18 cellular contexts compared by ENCODE assay signal in the genomic region with DNA sequence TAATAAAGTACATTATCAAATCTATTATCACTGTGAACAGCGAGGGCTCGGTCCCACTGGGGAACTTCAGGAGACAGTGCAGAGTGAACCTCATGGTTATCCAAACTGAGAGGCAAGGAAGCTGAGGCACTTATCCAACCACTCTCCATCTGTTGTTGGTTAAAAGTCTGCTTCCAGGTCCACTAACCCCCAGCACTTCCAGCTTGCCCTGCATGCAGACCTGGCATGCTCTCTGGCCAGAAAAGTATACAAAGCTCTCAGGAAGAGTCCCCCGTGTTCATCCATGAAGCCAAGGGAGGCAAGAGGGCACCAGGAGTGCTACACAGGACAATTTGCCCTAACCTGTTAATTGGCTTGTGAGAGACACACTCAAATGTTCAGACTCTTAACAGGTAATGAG. TPM values are rescaled to one million over a fixed set of nuclear protein-coding genes. Genes with fewer than 3 reads are reported as not detected.
DNase-seq lines count a peak whose midpoint lies in the region; ATAC-seq and TF ChIP-seq lines count a peak whose summit lies in the region.
"Had no signal": no experiment of that assay in that cellular context is flagged by ENCODE, and none has a peak within 500 bp of the region (broad histone marks: within the 10 kb centered on the region; RNA-seq: fewer than 3 reads in every experiment).

No MANE protein-coding gene starts in this region.

- no peak overlapping the region for H2AK9ac ChIP-seq in IMR-90 (replicated peaks; ENCODE audit: low read depth, low read length, poor library complexity)

- peak overlapping the region; percentile 74; the same call in 1 of the 2 replicates for H3K23ac ChIP-seq in IMR-90 (ENCODE audit: low read depth, low read length)

- H4K91ac ChIP-seq in IMR-90 (ENCODE audit: insufficient read depth, low read depth, low read length) = no peak overlapping the region; the same call in 1 of the 2 replicates

- 0 out of 2 replicates have a peak, but pooled peaks have one; percentile 31 for ATAC-seq in IMR-90 (ENCODE audit: low read depth)
- ATAC-seq in GM18909 (IDR thresholded peaks at IDR 0.05; ENCODE audit: poor library complexity, unreplicated experiment) = no peak

- H3K56ac ChIP-seq in IMR-90 (ENCODE audit: extremely low read depth, insufficient read depth, low read length) = no peak overlapping the region

- H2BK120ac ChIP-seq in IMR-90 (ENCODE audit: low read depth, low read length) = peak overlapping the region; percentile 43

- dilution Hi-C loops in IMR-90 (cut with HindIII; ENCODE audit: low sequenced_read_pairs, unreplicated experiment) = no loop called here

- H3K27ac Mint-ChIP-seq in chondrocyte (ENCODE audit: unreplicated experiment) (peak overlapping the region; percentile 59), MCF 10A (ENCODE audit: low read depth, unreplicated experiment) (no peak overlapping the region)
- H3K27ac Mint-ChIP-seq: CD4-positive, alpha-beta memory T cell had no signal

- CTCF ChIA-PET in IMR-90 (lab: Yijun Ruan, JAX) (no interaction called here), MCF 10A (lab: Yijun Ruan, JAX) (no interaction called here)

- intact Hi-C loops in IMR-90 (cut with micrococcal nuclease) = no loop called here
- intact Hi-C loops in MCF 10A (cut with micrococcal nuclease) = no loop called here

- H3K27ac ChIP-seq in IMR-90 (ENCODE audit: insufficient read depth, low read length) (peak overlapping the region; percentile 15; the same call in 1 of the 2 replicates), osteoblast (ENCODE audit: low read depth, low read length) (peak overlapping the region; percentile 36)

- peaks cover 94% of the 10 kb centered on the region for H3K79me2 ChIP-seq in osteoblast (ENCODE audit: insufficient read depth, low read length)

- H2BK20ac ChIP-seq in IMR-90 (ENCODE audit: low read depth, low read length) = peak overlapping the region; percentile 71

- H4K8ac ChIP-seq in IMR-90 (ENCODE audit: low read depth in 2 of 2, low read length in 2 of 2) = no peak overlapping the region; a peak in 1 of 4 replicates

- no peak overlapping the region for H4K5ac ChIP-seq in IMR-90 (ENCODE audit: low read depth, low read length)

- DNase-seq in DMS79 treated with DMSO at 0.1 percent for 48 hours (lab: John Stamatoyannopoulos, UW) (peak; percentile 58), IMR-90 (no peak), chondrocyte (ENCODE audit: low spot score) (no peak), osteoblast (ENCODE audit: insufficient read length, low spot score, missing footprints) (no peak), MCF 10A (ENCODE audit: unreplicated experiment) (no peak), NCI-H510A treated with DMSO at 0.1 percent for 48 hours (lab: John Stamatoyannopoulos, UW) (no peak)
- DNase-seq: Caco-2; CD4-positive, alpha-beta memory T cell; DMS153; GF-D8; NCI-H1092 treated with DMSO at 0.1 percent for 48 hours; NCI-H1436 treated with DMSO at 0.1 percent for 48 hours; NCI-H1930; NCI-H226; NCI-H524 treated with DMSO at 0.1 percent for 48 hours; NCI-H82; Right ventricle myocardium superior had no signal

- no peak overlapping the region for H3K4me3 ChIP-seq in IMR-90 (ENCODE audit: insufficient read depth, low read depth, low read length)
- H3K4me3 ChIP-seq in osteoblast (ENCODE audit: insufficient read depth, low read length) = no peak overlapping the region

- POLR2A ChIA-PET in IMR-90 (lab: Charles Lee; ENCODE audit: unreplicated experiment) = no interaction called here
- POLR2A ChIA-PET in MCF 10A (lab: Yijun Ruan, JAX) = interaction anchor here (0.6 kb wide), 1 partner anchor 73 kb away, joined by 3 read pairs; no protein-coding TSS in a partner anchor

- H3K14ac ChIP-seq in IMR-90 (replicated peaks; ENCODE audit: low read depth, low read length) = 0 out of 2 replicates have a peak overlapping the region, but pooled peaks have one; percentile 56

- no peak for TF ChIP-seq CTCF in IMR-90 (conservative IDR thresholded peaks at IDR 0.05; ENCODE audit: low read depth, low read length)
- TF ChIP-seq CTCF in chondrocyte (IDR thresholded peaks at IDR 0.05) = no peak
- no peak for TF ChIP-seq CTCF in osteoblast (IDR thresholded peaks at IDR 0.05; ENCODE audit: extremely low read depth, low read depth, low read length)
- TF ChIP-seq CTCF in MCF 10A (IDR thresholded peaks at IDR 0.05; ENCODE audit: unreplicated experiment) = no peak

- H4K20me1 ChIP-seq in IMR-90 (ENCODE audit: insufficient read depth, low read length) = no peaks in the 10 kb centered on the region; the same call in 1 of the 2 replicates
- peaks cover 14% of the 10 kb centered on the region for H4K20me1 ChIP-seq in osteoblast (ENCODE audit: insufficient read depth, low read length)

- H3K79me1 ChIP-seq in IMR-90 (ENCODE audit: low read depth in 1 of 2, low read length in 2 of 2) = peaks cover 28 to 84% of the 10 kb centered on the region in 2 experiments

- H3K9me1 ChIP-seq in IMR-90 (ENCODE audit: insufficient read depth, low read length) = peaks cover 19% of the 10 kb centered on the region

- WGBS in IMR-90 (ENCODE audit: extremely low coverage in 2 of 2, insufficient read length in 1 of 2), 2 experiments = 82% methylated on average over 1 of the region's 3 CpGs; no CpG with 5 or more reads in 1 of the 2 experiments

- H2BK5ac ChIP-seq in IMR-90 (ENCODE audit: low read depth, low read length, poor library complexity, severe bottlenecking) = no peak overlapping the region

- peak overlapping the region; percentile 33; the same call in 1 of the 2 replicates for H3K4ac ChIP-seq in IMR-90 (ENCODE audit: low read depth, low read length)

- no peaks in the 10 kb centered on the region for H3K27me3 Mint-ChIP-seq in chondrocyte (ENCODE audit: low read depth)
- H3K27me3 Mint-ChIP-seq in MCF 10A (ENCODE audit: insufficient read depth, unreplicated experiment) = no peaks in the 10 kb centered on the region
- H3K27me3 Mint-ChIP-seq: CD4-positive, alpha-beta memory T cell had no signal

- H3K4me3 Mint-ChIP-seq in chondrocyte (ENCODE audit: unreplicated experiment) (no peak overlapping the region), MCF 10A (ENCODE audit: unreplicated experiment) (no peak overlapping the region)
- H3K4me3 Mint-ChIP-seq: CD4-positive, alpha-beta memory T cell had no signal

- no peak for TF ChIP-seq RAD21 in IMR-90 (IDR thresholded peaks at IDR 0.05; ENCODE audit: low read length)

- H3K4me2 ChIP-seq in IMR-90 (ENCODE audit: low read depth, low read length) (no peak overlapping the region), osteoblast (ENCODE audit: insufficient read depth, low read length) (no peak overlapping the region)

- in situ Hi-C loops in IMR-90 (cut with MboI; ENCODE audit: low sequenced_read_pairs) = no loop called here

- H3K4me1 ChIP-seq in IMR-90 (ENCODE audit: control insufficient read depth, insufficient read depth, low read length) (peaks cover 12% of the 10 kb centered on the region), osteoblast (ENCODE audit: insufficient read depth, low read length) (peaks cover 4% of the 10 kb centered on the region)

- H2AK5ac ChIP-seq in IMR-90 (ENCODE audit: low read depth, low read length) = no peak overlapping the region; the same call in 1 of the 2 replicates

- H3K36me3 Mint-ChIP-seq in chondrocyte (ENCODE audit: low read depth) (peaks cover 61% of the 10 kb centered on the region), MCF 10A (ENCODE audit: insufficient read depth, unreplicated experiment) (peaks cover 7% of the 10 kb centered on the region)
- H3K36me3 Mint-ChIP-seq: CD4-positive, alpha-beta memory T cell had no signal

- H3K4me1 Mint-ChIP-seq in chondrocyte (ENCODE audit: low read depth) (peaks cover 83% of the 10 kb centered on the region), MCF 10A (ENCODE audit: insufficient read depth, unreplicated experiment) (peaks cover 4% of the 10 kb centered on the region)
- H3K4me1 Mint-ChIP-seq: CD4-positive, alpha-beta memory T cell had no signal

- H3K36me3 ChIP-seq in IMR-90 (ENCODE audit: control insufficient read depth, insufficient read depth, low read length) (peaks cover 25% of the 10 kb centered on the region), osteoblast (ENCODE audit: insufficient read depth, low read length) (peaks cover 87% of the 10 kb centered on the region)

- H3K9ac ChIP-seq in IMR-90 (ENCODE audit: low read depth, low read length) = no peak overlapping the region

- no peak overlapping the region for H2BK15ac ChIP-seq in IMR-90 (ENCODE audit: low read depth, low read length)

- no peaks in the 10 kb centered on the region for H3K9me3 Mint-ChIP-seq in chondrocyte (ENCODE audit: low read depth)
- no peaks in the 10 kb centered on the region for H3K9me3 Mint-ChIP-seq in MCF 10A (ENCODE audit: unreplicated experiment)
- H3K9me3 Mint-ChIP-seq: CD4-positive, alpha-beta memory T cell had no signal

- BruUV-seq in IMR-90 (replicated peaks; lab: Mats Ljungman, UMichigan) (no TSS peak), MCF 10A (replicated peaks; lab: Mats Ljungman, UMichigan) (no TSS peak)

- H3K27me3 ChIP-seq in IMR-90 (ENCODE audit: control insufficient read depth, insufficient read depth, low read length) (no peaks in the 10 kb centered on the region), osteoblast (ENCODE audit: insufficient read depth, low read length) (no peaks in the 10 kb centered on the region)

- H3K18ac ChIP-seq in IMR-90 (ENCODE audit: low read depth, low read length) = no peak overlapping the region

- no peaks in the 10 kb centered on the region for H3K9me3 ChIP-seq in IMR-90 (ENCODE audit: control insufficient read depth, insufficient read depth, low read length)
- H3K9me3 ChIP-seq in osteoblast (ENCODE audit: low read depth, low read length) = no peaks in the 10 kb centered on the region
- H3K9me3 ChIP-seq: Caco-2 had no signal

- H2AFZ ChIP-seq in IMR-90 (replicated peaks; ENCODE audit: low read length, poor library complexity) = no peak overlapping the region
- no peak overlapping the region for H2AFZ ChIP-seq in osteoblast (ENCODE audit: low read length)

- no peak for TF ChIP-seq POLR2A in IMR-90 (IDR thresholded peaks at IDR 0.05; ENCODE audit: low read depth, low read length)

TF ChIP-seq in IMR-90, 13 proteins besides CTCF, POLR2A, EP300 and RAD21 (continues in another document):
- TF ChIP-seq MAZ (IDR thresholded peaks at IDR 0.05; ENCODE audit: borderline replicate concordance, low read depth, low read length) (no peak), FOS (IDR thresholded peaks at IDR 0.05; ENCODE audit: low read depth, low read length) (no peak), BHLHE40 (IDR thresholded peaks at IDR 0.05; ENCODE audit: low read depth, low read length) (no peak), SMC3 (IDR thresholded peaks at IDR 0.05; ENCODE audit: low read depth, low read length) (no peak), RCOR1 (IDR thresholded peaks at IDR 0.05; ENCODE audit: insufficient replicate concordance, low read length) (no peak), NFE2L2 (IDR thresholded peaks at IDR 0.05; ENCODE audit: low read depth, low read length) (no peak), MAFK (IDR thresholded peaks at IDR 0.05; ENCODE audit: low read depth, low read length) (no peak)

RNA-seq across cellular contexts. Expression of gene FBN1, which starts 36.0 kb away (rescaled TPM):
- total RNA-seq in IMR-90 (2012; rRNA removed) (283 and 326 TPM in 2 replicates), chondrocyte (1,183 to 1,794 TPM (median 1,190 TPM) in 3 replicates), osteoblast (1,453 and 1,556 TPM in 2 replicates), MCF 10A (2022) (14.3 and 24.2 TPM in 2 replicates)
- 130 and 134 TPM in 2 replicates for polyA plus RNA-seq in IMR-90 (2012; rRNA removed)
- polyA plus RNA-seq in IMR-90 (2012; cell fraction: cytosol; rRNA removed) = 90.0 and 130 TPM in 2 replicates
- polyA plus RNA-seq in IMR-90 (2012; cell fraction: nucleus; rRNA removed; ENCODE audit: low replicate concordance) = 150 and 261 TPM in 2 replicates
- polyA plus RNA-seq: CD4-positive, alpha-beta memory T cell had no signal

Comparison
In these comparisons a context has a peak if more than half of its experiments do, and no peak if none do; other contexts are left out.
1. RNA of gene FBN1, which starts 36.0 kb away (total RNA-seq): 1,453 to 1,556 TPM in osteoblast, 1,183 to 1,794 TPM in chondrocyte and 283 to 326 TPM in IMR-90; 14.3 to 24.2 TPM in MCF 10A; every median in the first group is over 10 times any median in the second.